In the genomic region with DNA sequence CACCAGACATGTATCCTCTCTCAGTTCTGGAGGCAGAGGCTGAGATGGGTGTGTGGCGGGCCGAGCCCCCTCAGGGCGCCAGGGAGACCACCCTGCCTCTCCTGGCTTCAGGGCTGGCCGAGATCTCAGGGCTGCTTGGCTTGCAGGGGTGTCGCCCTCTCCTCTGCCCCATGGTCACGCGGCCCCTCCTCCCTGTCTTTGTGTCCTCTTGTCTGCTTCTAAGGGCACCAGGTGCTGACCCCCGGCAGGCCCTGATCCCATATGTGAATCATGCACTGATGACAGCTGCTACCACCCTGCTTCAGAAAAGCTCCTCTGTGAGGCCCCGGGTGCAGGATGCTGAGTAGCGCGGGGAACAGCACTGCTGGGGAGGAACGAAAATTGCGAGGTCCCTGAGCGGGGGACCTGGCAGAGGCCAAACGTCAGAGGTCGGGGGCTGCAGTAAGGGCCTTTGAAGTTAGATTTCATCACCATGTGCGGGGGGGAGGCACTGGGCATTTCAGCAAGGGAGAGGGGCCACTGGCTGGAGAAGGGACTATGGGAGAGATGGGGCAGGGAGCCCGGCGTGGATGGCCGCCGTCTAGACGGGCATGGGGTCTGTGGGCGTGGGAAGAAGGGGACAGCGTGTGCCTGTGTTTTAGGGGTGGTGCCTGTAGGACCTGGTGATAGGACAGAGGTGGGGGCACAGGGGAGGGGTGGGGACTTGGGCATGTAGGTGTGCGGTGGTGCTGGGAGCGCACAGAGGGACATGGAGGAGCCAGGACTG, we compare ENCODE assay signal across 1 cellular context.
TF ChIP-seq lines count a peak whose summit lies in the region.

No MANE protein-coding gene starts in this region.

TF ChIP-seq in K562, 482 proteins besides CTCF, POLR2A, EP300 and RAD21 (continued from another document):
- TF ChIP-seq CHAMP1 (IDR thresholded peaks at IDR 0.05) = no peak
- TF ChIP-seq KAT8 (IDR thresholded peaks at IDR 0.05; ENCODE audit: low read depth) = no peak
- no peak for TF ChIP-seq FIP1L1 (IDR thresholded peaks at IDR 0.05; ENCODE audit: low read depth, low read length, poor library complexity, severe bottlenecking)
- TF ChIP-seq ZNF311 (CRISPR knock-in tag; IDR thresholded peaks at IDR 0.05) = no peak
- TF ChIP-seq ZNF24 (IDR thresholded peaks at IDR 0.05) = no peak
